9 cellular contexts compared by ENCODE assay signal in genomic region chr10:43361532-43362190, GRCh38. TPM values are rescaled to one million over a fixed set of nuclear protein-coding genes. Genes with fewer than 3 reads are reported as not detected.
A peak's percentile ranks its signal among the peaks of the same experiment; 100 is the strongest.
DNase-seq lines count a peak whose midpoint lies in the region; ATAC-seq and TF ChIP-seq lines count a peak whose summit lies in the region.
"Had no signal": no experiment of that assay in that cellular context is flagged by ENCODE, and none has a peak within 500 bp of the region (broad histone marks: within the 10 kb centered on the region; RNA-seq: fewer than 3 reads in every experiment).

No MANE protein-coding gene starts in this region.

- H3K4me1 Mint-ChIP-seq in activated CD4-positive, alpha-beta memory T cell treated with anti-CD3 and anti-CD28 coated beads for 36 hours (ENCODE audit: low read depth), result peaks cover 21% of the 10 kb centered on the region

- POLR2A ChIA-PET in activated CD4-positive, alpha-beta memory T cell treated with anti-CD3 and anti-CD28 coated beads for 36 hours (lab: Charles Lee), result interaction anchor here (0.6 to 1.6 kb wide), 5 partner anchors 34 to 240 kb away, joined by 3 to 6 read pairs (median 3); partner anchors contain the start of gene HNRNPF

- peak; percentile 51 for DNase-seq in activated CD4-positive, alpha-beta memory T cell treated with anti-CD3 and anti-CD28 coated beads for 36 hours
- DNase-seq in heart right ventricle (no peak), smooth muscle cell (lab: John Stamatoyannopoulos, UW; ENCODE audit: unreplicated experiment) (no peak), DMS79 treated with DMSO at 0.1 percent for 48 hours (lab: John Stamatoyannopoulos, UW) (no peak), Kasumi-1 (lab: John Stamatoyannopoulos, UW) (no peak)

- H3K4me3 Mint-ChIP-seq in activated CD4-positive, alpha-beta memory T cell treated with anti-CD3 and anti-CD28 coated beads for 36 hours, result peak overlapping the region; percentile 98

- H3K4me1 ChIP-seq in heart right ventricle (peaks cover 0 to 16% (median 8%) of the 10 kb centered on the region in 9 donors), smooth muscle cell (ENCODE audit: low read depth) (no peaks in the 10 kb centered on the region)

- H3K9ac ChIP-seq in smooth muscle cell (ENCODE audit: low read depth), result no peak overlapping the region

- H3K27ac Mint-ChIP-seq in activated CD4-positive, alpha-beta memory T cell treated with anti-CD3 and anti-CD28 coated beads for 36 hours, result peak overlapping the region; percentile 98

- H3F3A ChIP-seq in smooth muscle cell (ENCODE audit: low read depth), result no peaks in the 10 kb centered on the region

- 22 to 23% methylated on average over 21 of the region's 21 CpGs for WGBS in heart right ventricle, 2 donors
- WGBS in smooth muscle cell (ENCODE audit: low lambda C conversion rate), result 28% methylated on average over 21 of the region's 21 CpGs

- H3K9me3 Mint-ChIP-seq in activated CD4-positive, alpha-beta memory T cell treated with anti-CD3 and anti-CD28 coated beads for 36 hours, result no peaks in the 10 kb centered on the region

- no peaks in the 10 kb centered on the region for H3K36me3 ChIP-seq in heart right ventricle
- H3K36me3 ChIP-seq in smooth muscle cell (ENCODE audit: low read depth), result no peaks in the 10 kb centered on the region

- H3K9me3 ChIP-seq in heart right ventricle, result no peaks in the 10 kb centered on the region
- H3K9me3 ChIP-seq in smooth muscle cell (replicated peaks; ENCODE audit: low read depth), result no peaks in the 10 kb centered on the region

- H3K79me2 ChIP-seq in smooth muscle cell (ENCODE audit: low read depth), result no peaks in the 10 kb centered on the region

- CTCF ChIA-PET in activated CD4-positive, alpha-beta memory T cell treated with anti-CD3 and anti-CD28 coated beads for 36 hours (lab: Charles Lee), result interaction anchor here (0.7 to 1.4 kb wide), 5 partner anchors 9 to 75 kb away, joined by 3 to 4 read pairs (median 3); partner anchors contain the start of gene ZNF487

- H3K4me3 ChIP-seq in heart right ventricle (peak overlapping the region; percentile 2 to 67 (median 53)), smooth muscle cell (peak overlapping the region; percentile 66)

- H3K36me3 Mint-ChIP-seq in activated CD4-positive, alpha-beta memory T cell treated with anti-CD3 and anti-CD28 coated beads for 36 hours, result peaks cover 8% of the 10 kb centered on the region

- H3K4me2 ChIP-seq in smooth muscle cell, result peak overlapping the region; percentile 92

- H4K20me1 ChIP-seq in smooth muscle cell (ENCODE audit: low read depth), result no peaks in the 10 kb centered on the region

- ATAC-seq in GM18517 (IDR thresholded peaks at IDR 0.05; ENCODE audit: unreplicated experiment), result peak; percentile 4
- ATAC-seq in heart right ventricle, result peak in 1 of 8 donors; percentile 2
- ATAC-seq in HG03108 (IDR thresholded peaks at IDR 0.05; ENCODE audit: unreplicated experiment), result no peak
- no peak for ATAC-seq in GM19463 (IDR thresholded peaks at IDR 0.05; ENCODE audit: unreplicated experiment)

- no peak for TF ChIP-seq CTCF in heart right ventricle (IDR thresholded peaks at IDR 0.05)
- no peak for TF ChIP-seq CTCF in smooth muscle cell (IDR thresholded peaks at IDR 0.05; ENCODE audit: borderline replicate concordance, insufficient read depth, poor library complexity, severe bottlenecking)

- peak overlapping the region; percentile 92 for H2AFZ ChIP-seq in smooth muscle cell (ENCODE audit: low read depth)

- H3K27me3 ChIP-seq in heart right ventricle (no peaks in the 10 kb centered on the region), smooth muscle cell (ENCODE audit: low read depth) (no peaks in the 10 kb centered on the region)

- no peaks in the 10 kb centered on the region for H3K27me3 Mint-ChIP-seq in activated CD4-positive, alpha-beta memory T cell treated with anti-CD3 and anti-CD28 coated beads for 36 hours

- H3K27ac ChIP-seq in heart right ventricle (peak overlapping the region in 5 of 10 donors; percentile 28 to 90 (median 59)), smooth muscle cell (ENCODE audit: low read depth) (no peak overlapping the region)

- intact Hi-C loops in activated CD4-positive, alpha-beta memory T cell treated with anti-CD3 and anti-CD28 coated beads for 36 hours (cut with micrococcal nuclease), result loop anchor here (1.0 to 10.0 kb wide), 6 partner anchors 38 to 723 kb away; partner anchors contain the start of genes HNRNPF and ZNF33B
- intact Hi-C loops in heart right ventricle (cut with DNase I), result loop anchor here in 1 of 10 donors (1.0 kb wide), 1 partner anchor 33 kb away; no protein-coding TSS in a partner anchor

RNA-seq across cellular contexts. Expression of gene FXYD4, which starts 9.8 kb away (rescaled TPM):
- total RNA-seq in activated CD4-positive, alpha-beta memory T cell treated with anti-CD3 and anti-CD28 coated beads for 36 hours, result not detected
- total RNA-seq in heart right ventricle, result 1 to 10 TPM in 1 of 10 donors, under 1 TPM in 1, not detected in 8; 0.42 to 1.5 TPM
- polyA plus RNA-seq in heart right ventricle, result not detected
- not detected in 2 replicates for total RNA-seq in smooth muscle cell
- not detected in 2 replicates for polyA plus RNA-seq in smooth muscle cell
- total RNA-seq: RPMI7951 had no signal

RNA-seq across cellular contexts. Expression of gene HNRNPF, which starts 47.3 kb away (rescaled TPM):
- 100 to 1,000 TPM; 504 to 518 TPM for total RNA-seq in activated CD4-positive, alpha-beta memory T cell treated with anti-CD3 and anti-CD28 coated beads for 36 hours
- total RNA-seq in heart right ventricle (100 to 1,000 TPM in 2 of 10 donors, 10 to 100 TPM in 8; 54.7 to 113 (median 75.2) TPM), smooth muscle cell (112 and 119 TPM in 2 replicates)
- polyA plus RNA-seq in heart right ventricle (10 to 100 TPM; 26.4 to 77.5 TPM), smooth muscle cell (71.9 and 83.9 TPM in 2 replicates)
